1 cellular context compared by ENCODE assay signal in genomic region chr21:44896561-44897286, GRCh38.
TF ChIP-seq lines count a peak whose summit lies in the region.

No MANE protein-coding gene starts in this region.

TF ChIP-seq in HEK293, 187 proteins besides CTCF, POLR2A, EP300 and RAD21 (continued from another document):
- TF ChIP-seq ZNF18 (tag by site-specific recombination; IDR thresholded peaks at IDR 0.05), result no peak
- TF ChIP-seq ZNF280D (tag by site-specific recombination; IDR thresholded peaks at IDR 0.05), result no peak
- no peak for TF ChIP-seq ZNF23 (tag by site-specific recombination; IDR thresholded peaks at IDR 0.05; ENCODE audit: borderline replicate concordance)
- TF ChIP-seq ZNF274 (IDR thresholded peaks at IDR 0.05; ENCODE audit: low read length), result no peak
- TF ChIP-seq ZNF274 (tag by site-specific recombination; IDR thresholded peaks at IDR 0.05; ENCODE audit: borderline replicate concordance), result no peak
- TF ChIP-seq KLF1 (tag by site-specific recombination; IDR thresholded peaks at IDR 0.05), result peak; percentile 54; the same call in 1 of the 2 replicates
